Comparison of ENCODE assay signal across 20 cellular contexts in genomic region chr18:35888329-35888728, GRCh38.
"Had no signal": no experiment of that assay in that cellular context is flagged by ENCODE, and none has a peak within 500 bp of the region (broad histone marks: within the 10 kb centered on the region; RNA-seq: fewer than 3 reads in every experiment).

No MANE protein-coding gene starts in this region.

- H3K27ac Mint-ChIP-seq: activated B cell treated with CpG ODN at 0.5 μM for 24 hours; activated CD4-positive, alpha-beta memory T cell treated with anti-CD3 and anti-CD28 coated beads for 36 hours; activated naive CD4-positive, alpha-beta T cell treated with anti-CD3 and anti-CD28 coated beads, Interleukin-2, amount 10 ng/mL, durations not matched to agents 7 days and 5 days; immature natural killer cell; naive thymus-derived CD4-positive, alpha-beta T cell; neural progenitor cell; stimulated activated memory B cell treated with anti-CD40 and anti-IgM and Interleukin-4, amounts not matched to agents 10 μg/mL and 1 μg/mL and 100 μg/mL, for 72 hours had no signal

- H3K36me3 Mint-ChIP-seq: activated CD4-positive, alpha-beta memory T cell treated with anti-CD3 and anti-CD28 coated beads for 36 hours; activated naive CD4-positive, alpha-beta T cell treated with anti-CD3 and anti-CD28 coated beads, Interleukin-2, amount 10 ng/mL, durations not matched to agents 7 days and 5 days; immature natural killer cell; neural progenitor cell; stimulated activated memory B cell treated with anti-CD40 and anti-IgM and Interleukin-4, amounts not matched to agents 10 μg/mL and 1 μg/mL and 100 μg/mL, for 72 hours had no signal

- H3K9me3 Mint-ChIP-seq: activated naive CD4-positive, alpha-beta T cell treated with anti-CD3 and anti-CD28 coated beads, Interleukin-2, amount 10 ng/mL, durations not matched to agents 7 days and 5 days had no signal

- H3K4me3 Mint-ChIP-seq: activated B cell treated with CpG ODN at 0.5 μM for 24 hours; activated CD4-positive, alpha-beta memory T cell treated with anti-CD3 and anti-CD28 coated beads for 36 hours; activated naive CD4-positive, alpha-beta T cell treated with anti-CD3 and anti-CD28 coated beads, Interleukin-2, amount 10 ng/mL, durations not matched to agents 7 days and 5 days; immature natural killer cell; naive thymus-derived CD4-positive, alpha-beta T cell; neural progenitor cell; stimulated activated memory B cell treated with anti-CD40 and anti-IgM and Interleukin-4, amounts not matched to agents 10 μg/mL and 1 μg/mL and 100 μg/mL, for 72 hours had no signal

- H3K4me1 Mint-ChIP-seq: activated B cell treated with CpG ODN at 0.5 μM for 24 hours; activated naive CD4-positive, alpha-beta T cell treated with anti-CD3 and anti-CD28 coated beads, Interleukin-2, amount 10 ng/mL, durations not matched to agents 7 days and 5 days; immature natural killer cell; stimulated activated memory B cell treated with anti-CD40 and anti-IgM and Interleukin-4, amounts not matched to agents 10 μg/mL and 1 μg/mL and 100 μg/mL, for 72 hours had no signal

- DNase-seq: activated B cell treated with CpG ODN at 0.5 μM for 24 hours; activated CD4-positive, alpha-beta memory T cell treated with anti-CD3 and anti-CD28 coated beads for 36 hours; activated CD4-positive, alpha-beta T cell treated with anti-CD3 and anti-CD28 coated beads for 4 hours; activated effector memory CD4-positive, alpha-beta T cell treated with anti-CD3 and anti-CD28 coated beads, Interleukin-2, amount 50 U/mL, for 16 hours; activated naive CD4-positive, alpha-beta T cell treated with anti-CD3 and anti-CD28 coated beads, Interleukin-2, amount 10 ng/mL, durations not matched to agents 7 days and 5 days; activated T-cell treated with anti-CD3 and anti-CD28 coated beads for 4 hours; amygdala; cortex of kidney; foreskin keratinocyte; immature natural killer cell; kidney glomerular epithelial cell; left ventricle myocardium inferior; naive thymus-derived CD4-positive, alpha-beta T cell; posterior cingulate gyrus; small intestine; stimulated activated CD4-positive, alpha-beta T cell treated with anti-CD3 and anti-CD28 coated beads, Interleukin-2, amount 100 ng/mL, for 24 hours; stomach; T1000 had no signal
